1 cellular context compared by ENCODE assay signal in genomic region chr2:113977060-113977659, GRCh38.
TF ChIP-seq lines count a peak whose summit lies in the region.

No MANE protein-coding gene starts in this region.

TF ChIP-seq in HepG2, 621 proteins besides CTCF, POLR2A, EP300 and RAD21 (continued from another document and continues in another):
- peak; percentile 43; the same call in 1 of the 2 replicates for TF ChIP-seq MYC (CRISPR knock-in tag; IDR thresholded peaks at IDR 0.05; ENCODE audit: borderline replicate concordance)
- TF ChIP-seq CBX2 (IDR thresholded peaks at IDR 0.05; ENCODE audit: low read depth, low read length): no peak
- peak; percentile 75; the same call in 1 of the 2 replicates for TF ChIP-seq CBX2 (CRISPR knock-in tag; IDR thresholded peaks at IDR 0.05; ENCODE audit: low read depth)
- TF ChIP-seq PAWR (CRISPR knock-in tag; IDR thresholded peaks at IDR 0.05; ENCODE audit: borderline replicate concordance): 0 out of 2 replicates have a peak, but pooled peaks have one; percentile 8
- no peak for TF ChIP-seq ZNF354B (CRISPR knock-in tag; IDR thresholded peaks at IDR 0.05)
- TF ChIP-seq, protein P1, sequence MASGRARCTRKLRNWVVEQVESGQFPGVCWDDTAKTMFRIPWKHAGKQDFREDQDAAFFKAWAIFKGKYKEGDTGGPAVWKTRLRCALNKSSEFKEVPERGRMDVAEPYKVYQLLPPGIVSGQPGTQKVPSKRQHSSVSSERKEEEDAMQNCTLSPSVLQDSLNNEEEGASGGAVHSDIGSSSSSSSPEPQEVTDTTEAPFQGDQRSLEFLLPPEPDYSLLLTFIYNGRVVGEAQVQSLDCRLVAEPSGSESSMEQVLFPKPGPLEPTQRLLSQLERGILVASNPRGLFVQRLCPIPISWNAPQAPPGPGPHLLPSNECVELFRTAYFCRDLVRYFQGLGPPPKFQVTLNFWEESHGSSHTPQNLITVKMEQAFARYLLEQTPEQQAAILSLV (CRISPR knock-in tag; IDR thresholded peaks at IDR 0.05; ENCODE audit: borderline replicate concordance): peak; percentile 7; the same call in 1 of the 2 replicates
- peak; percentile 46; the same call in 1 of the 2 replicates for TF ChIP-seq PITX1 (CRISPR knock-in tag; IDR thresholded peaks at IDR 0.05)
- peak; percentile 89; the same call in 1 of the 2 replicates for TF ChIP-seq SSRP1 (CRISPR knock-in tag; IDR thresholded peaks at IDR 0.05)
- TF ChIP-seq ZNF280D (CRISPR knock-in tag; IDR thresholded peaks at IDR 0.05): peak; percentile 50; the same call in 1 of the 2 replicates
- peak; percentile 55; the same call in 1 of the 2 replicates for TF ChIP-seq ZNF280B (CRISPR knock-in tag; IDR thresholded peaks at IDR 0.05; ENCODE audit: borderline replicate concordance)
- TF ChIP-seq ZNF296 (CRISPR knock-in tag; conservative IDR thresholded peaks at IDR 0.05): 0 out of 2 replicates have a peak, but pooled peaks have one; percentile 42
- TF ChIP-seq ZNF879 (CRISPR knock-in tag; IDR thresholded peaks at IDR 0.05): 0 out of 2 replicates have a peak, but pooled peaks have one; percentile 16
- TF ChIP-seq ZNF512B (CRISPR knock-in tag; IDR thresholded peaks at IDR 0.05; ENCODE audit: borderline replicate concordance): peak; percentile 86
- peak; percentile 47; the same call in 1 of the 2 replicates for TF ChIP-seq GZF1 (CRISPR knock-in tag; IDR thresholded peaks at IDR 0.05)
- TF ChIP-seq ZNF691 (CRISPR knock-in tag; IDR thresholded peaks at IDR 0.05; ENCODE audit: borderline replicate concordance, low read depth): no peak
- 0 out of 2 replicates have a peak, but pooled peaks have one; percentile 18 for TF ChIP-seq ZNF224 (CRISPR knock-in tag; IDR thresholded peaks at IDR 0.05)
- TF ChIP-seq MAF1 (CRISPR knock-in tag; IDR thresholded peaks at IDR 0.05; ENCODE audit: borderline replicate concordance): 0 out of 2 replicates have a peak, but pooled peaks have one; percentile 15
- TF ChIP-seq SP2 (CRISPR knock-in tag; IDR thresholded peaks at IDR 0.05): no peak
- TF ChIP-seq CHD4 (IDR thresholded peaks at IDR 0.05; ENCODE audit: borderline replicate concordance, low read length): peak; percentile 75; the same call in 1 of the 2 replicates
- TF ChIP-seq ZFY (CRISPR knock-in tag; IDR thresholded peaks at IDR 0.05): peak; percentile 21; the same call in 1 of the 2 replicates
- TF ChIP-seq ZNF768 (CRISPR knock-in tag; IDR thresholded peaks at IDR 0.05): peak; percentile 15; the same call in 1 of the 2 replicates
- TF ChIP-seq, protein P2, sequence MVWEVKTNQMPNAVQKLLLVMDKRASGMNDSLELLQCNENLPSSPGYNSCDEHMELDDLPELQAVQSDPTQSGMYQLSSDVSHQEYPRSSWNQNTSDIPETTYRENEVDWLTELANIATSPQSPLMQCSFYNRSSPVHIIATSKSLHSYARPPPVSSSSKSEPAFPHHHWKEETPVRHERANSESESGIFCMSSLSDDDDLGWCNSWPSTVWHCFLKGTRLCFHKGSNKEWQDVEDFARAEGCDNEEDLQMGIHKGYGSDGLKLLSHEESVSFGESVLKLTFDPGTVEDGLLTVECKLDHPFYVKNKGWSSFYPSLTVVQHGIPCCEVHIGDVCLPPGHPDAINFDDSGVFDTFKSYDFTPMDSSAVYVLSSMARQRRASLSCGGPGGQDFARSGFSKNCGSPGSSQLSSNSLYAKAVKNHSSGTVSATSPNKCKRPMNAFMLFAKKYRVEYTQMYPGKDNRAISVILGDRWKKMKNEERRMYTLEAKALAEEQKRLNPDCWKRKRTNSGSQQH (CRISPR knock-in tag; IDR thresholded peaks at IDR 0.05; ENCODE audit: low read depth): no peak; the same call in 1 of the 2 replicates
- TF ChIP-seq, protein P3, sequence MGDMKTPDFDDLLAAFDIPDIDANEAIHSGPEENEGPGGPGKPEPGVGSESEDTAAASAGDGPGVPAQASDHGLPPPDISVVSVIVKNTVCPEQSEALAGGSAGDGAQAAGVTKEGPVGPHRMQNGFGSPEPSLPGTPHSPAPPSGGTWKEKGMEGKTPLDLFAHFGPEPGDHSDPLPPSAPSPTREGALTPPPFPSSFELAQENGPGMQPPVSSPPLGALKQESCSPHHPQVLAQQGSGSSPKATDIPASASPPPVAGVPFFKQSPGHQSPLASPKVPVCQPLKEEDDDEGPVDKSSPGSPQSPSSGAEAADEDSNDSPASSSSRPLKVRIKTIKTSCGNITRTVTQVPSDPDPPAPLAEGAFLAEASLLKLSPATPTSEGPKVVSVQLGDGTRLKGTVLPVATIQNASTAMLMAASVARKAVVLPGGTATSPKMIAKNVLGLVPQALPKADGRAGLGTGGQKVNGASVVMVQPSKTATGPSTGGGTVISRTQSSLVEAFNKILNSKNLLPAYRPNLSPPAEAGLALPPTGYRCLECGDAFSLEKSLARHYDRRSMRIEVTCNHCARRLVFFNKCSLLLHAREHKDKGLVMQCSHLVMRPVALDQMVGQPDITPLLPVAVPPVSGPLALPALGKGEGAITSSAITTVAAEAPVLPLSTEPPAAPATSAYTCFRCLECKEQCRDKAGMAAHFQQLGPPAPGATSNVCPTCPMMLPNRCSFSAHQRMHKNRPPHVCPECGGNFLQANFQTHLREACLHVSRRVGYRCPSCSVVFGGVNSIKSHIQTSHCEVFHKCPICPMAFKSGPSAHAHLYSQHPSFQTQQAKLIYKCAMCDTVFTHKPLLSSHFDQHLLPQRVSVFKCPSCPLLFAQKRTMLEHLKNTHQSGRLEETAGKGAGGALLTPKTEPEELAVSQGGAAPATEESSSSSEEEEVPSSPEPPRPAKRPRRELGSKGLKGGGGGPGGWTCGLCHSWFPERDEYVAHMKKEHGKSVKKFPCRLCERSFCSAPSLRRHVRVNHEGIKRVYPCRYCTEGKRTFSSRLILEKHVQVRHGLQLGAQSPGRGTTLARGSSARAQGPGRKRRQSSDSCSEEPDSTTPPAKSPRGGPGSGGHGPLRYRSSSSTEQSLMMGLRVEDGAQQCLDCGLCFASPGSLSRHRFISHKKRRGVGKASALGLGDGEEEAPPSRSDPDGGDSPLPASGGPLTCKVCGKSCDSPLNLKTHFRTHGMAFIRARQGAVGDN (CRISPR knock-in tag; IDR thresholded peaks at IDR 0.05): peak; percentile 94
- peak; percentile 48; the same call in 1 of the 2 replicates for TF ChIP-seq ZMYM3 (CRISPR knock-in tag; IDR thresholded peaks at IDR 0.05)
- TF ChIP-seq SIN3A (IDR thresholded peaks at IDR 0.05; ENCODE audit: borderline replicate concordance, low read depth, low read length): peak; percentile 38; the same call in 1 of the 2 replicates
- 0 out of 2 replicates have a peak, but pooled peaks have one; percentile 4 for TF ChIP-seq ZNF816 (CRISPR knock-in tag; IDR thresholded peaks at IDR 0.05; ENCODE audit: borderline replicate concordance)
- TF ChIP-seq BHLHE40 (IDR thresholded peaks at IDR 0.05; ENCODE audit: low read length): 0 out of 2 replicates have a peak, but pooled peaks have one; percentile 5
- peak; percentile 17; the same call in 1 of the 2 replicates for TF ChIP-seq ZNF232 (CRISPR knock-in tag; IDR thresholded peaks at IDR 0.05; ENCODE audit: borderline replicate concordance)
- 0 out of 2 replicates have a peak, but pooled peaks have one; percentile 57 for TF ChIP-seq ZBTB20 (CRISPR knock-in tag; IDR thresholded peaks at IDR 0.05; ENCODE audit: borderline replicate concordance, low read depth)
- no peak for TF ChIP-seq NONO (IDR thresholded peaks at IDR 0.05)
- TF ChIP-seq NONO (CRISPR knock-in tag; conservative IDR thresholded peaks at IDR 0.05): no peak
- TF ChIP-seq ZC3H4 (CRISPR knock-in tag; IDR thresholded peaks at IDR 0.05; ENCODE audit: borderline replicate concordance): peak; percentile 87; the same call in 1 of the 2 replicates
- no peak; the same call in 1 of the 2 replicates for TF ChIP-seq ZSCAN5A (CRISPR knock-in tag; IDR thresholded peaks at IDR 0.05; ENCODE audit: borderline replicate concordance)
- peak; percentile 61; the same call in 1 of the 2 replicates for TF ChIP-seq NFKB2 (CRISPR knock-in tag; IDR thresholded peaks at IDR 0.05; ENCODE audit: borderline replicate concordance)
- TF ChIP-seq ZMAT3 (CRISPR knock-in tag; conservative IDR thresholded peaks at IDR 0.05): peak; percentile 64
- peak; percentile 58 for TF ChIP-seq ZBTB38 (CRISPR knock-in tag; IDR thresholded peaks at IDR 0.05)
- 0 out of 2 replicates have a peak, but pooled peaks have one; percentile 20 for TF ChIP-seq ZNF580 (CRISPR knock-in tag; IDR thresholded peaks at IDR 0.05; ENCODE audit: borderline replicate concordance, low read depth)
- peak; percentile 3; the same call in 1 of the 2 replicates for TF ChIP-seq ZNF431 (CRISPR knock-in tag; IDR thresholded peaks at IDR 0.05; ENCODE audit: borderline replicate concordance, low read depth)
- peak; percentile 19; the same call in 1 of the 2 replicates for TF ChIP-seq EED (CRISPR knock-in tag; IDR thresholded peaks at IDR 0.05)
